ENCODE assay signal across 1 cellular context in the genomic region with DNA sequence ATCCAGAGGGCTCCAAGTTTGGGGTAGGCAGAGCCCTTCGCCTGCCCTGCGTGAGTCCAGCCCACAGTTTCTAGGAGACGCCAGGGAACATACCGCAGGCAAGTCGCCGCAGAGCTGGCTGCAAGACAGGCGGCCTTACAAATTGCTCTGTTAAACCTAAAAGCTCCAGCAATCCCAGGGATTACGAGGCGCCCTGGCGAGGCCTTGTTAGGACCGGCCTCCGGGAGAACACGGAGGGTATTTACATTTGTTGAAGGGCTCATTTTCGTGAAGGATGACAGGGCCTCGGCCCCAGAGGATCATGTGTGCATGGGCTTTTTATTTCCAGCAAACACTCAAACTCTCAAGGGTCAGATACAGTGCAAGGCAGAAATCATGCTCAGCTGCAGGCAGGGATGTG.
TF ChIP-seq lines count a peak whose summit lies in the region.

No MANE protein-coding gene starts in this region.

TF ChIP-seq in IMR-90, 13 proteins besides CTCF, POLR2A, EP300 and RAD21 (continued from another document):
- TF ChIP-seq, protein P1, sequence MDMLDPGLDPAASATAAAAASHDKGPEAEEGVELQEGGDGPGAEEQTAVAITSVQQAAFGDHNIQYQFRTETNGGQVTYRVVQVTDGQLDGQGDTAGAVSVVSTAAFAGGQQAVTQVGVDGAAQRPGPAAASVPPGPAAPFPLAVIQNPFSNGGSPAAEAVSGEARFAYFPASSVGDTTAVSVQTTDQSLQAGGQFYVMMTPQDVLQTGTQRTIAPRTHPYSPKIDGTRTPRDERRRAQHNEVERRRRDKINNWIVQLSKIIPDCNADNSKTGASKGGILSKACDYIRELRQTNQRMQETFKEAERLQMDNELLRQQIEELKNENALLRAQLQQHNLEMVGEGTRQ (IDR thresholded peaks at IDR 0.05; ENCODE audit: low read depth, low read length), result no peak
- no peak for TF ChIP-seq RCOR1 (IDR thresholded peaks at IDR 0.05; ENCODE audit: insufficient replicate concordance, low read length)
- TF ChIP-seq MAFK (IDR thresholded peaks at IDR 0.05; ENCODE audit: low read depth, low read length), result no peak
- TF ChIP-seq FOS (IDR thresholded peaks at IDR 0.05; ENCODE audit: low read depth, low read length), result no peak
- TF ChIP-seq CEBPB (IDR thresholded peaks at IDR 0.05; ENCODE audit: low read depth, low read length), result no peak
- no peak for TF ChIP-seq NFE2L2 (IDR thresholded peaks at IDR 0.05; ENCODE audit: low read depth, low read length)
- TF ChIP-seq CHD1 (IDR thresholded peaks at IDR 0.05; ENCODE audit: low read depth, low read length), result no peak
- no peak for TF ChIP-seq RFX5 (IDR thresholded peaks at IDR 0.05; ENCODE audit: low read depth, low read length)
- TF ChIP-seq MAZ (IDR thresholded peaks at IDR 0.05; ENCODE audit: borderline replicate concordance, low read depth, low read length), result no peak
- TF ChIP-seq, protein P2, sequence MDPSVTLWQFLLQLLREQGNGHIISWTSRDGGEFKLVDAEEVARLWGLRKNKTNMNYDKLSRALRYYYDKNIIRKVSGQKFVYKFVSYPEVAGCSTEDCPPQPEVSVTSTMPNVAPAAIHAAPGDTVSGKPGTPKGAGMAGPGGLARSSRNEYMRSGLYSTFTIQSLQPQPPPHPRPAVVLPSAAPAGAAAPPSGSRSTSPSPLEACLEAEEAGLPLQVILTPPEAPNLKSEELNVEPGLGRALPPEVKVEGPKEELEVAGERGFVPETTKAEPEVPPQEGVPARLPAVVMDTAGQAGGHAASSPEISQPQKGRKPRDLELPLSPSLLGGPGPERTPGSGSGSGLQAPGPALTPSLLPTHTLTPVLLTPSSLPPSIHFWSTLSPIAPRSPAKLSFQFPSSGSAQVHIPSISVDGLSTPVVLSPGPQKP (IDR thresholded peaks at IDR 0.05; ENCODE audit: borderline replicate concordance, low read depth, low read length), result no peak
- TF ChIP-seq SMC3 (IDR thresholded peaks at IDR 0.05; ENCODE audit: low read depth, low read length), result no peak
